In the genomic region with DNA sequence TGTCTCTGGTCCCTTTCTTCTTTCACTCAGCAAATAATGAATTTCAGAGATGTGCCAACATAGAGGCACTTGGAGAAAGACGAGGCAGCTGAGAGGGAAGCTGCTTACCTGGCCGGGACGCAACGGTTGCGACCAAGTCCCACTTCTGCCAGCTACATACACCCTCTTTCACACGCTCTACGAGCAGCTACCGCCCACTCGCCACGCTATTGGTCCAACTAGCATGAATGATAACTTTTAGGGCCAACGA, we compare ENCODE assay signal across 7 cellular contexts. TPM values are rescaled to one million over a fixed set of nuclear protein-coding genes. Genes with fewer than 3 reads are reported as not detected.
DNase-seq lines count a peak whose midpoint lies in the region; ATAC-seq and TF ChIP-seq lines count a peak whose summit lies in the region.

No MANE protein-coding gene starts in this region.

- H3K79me2 ChIP-seq in hepatocyte = peaks cover 41% of the 10 kb centered on the region

- no peaks in the 10 kb centered on the region for H3K27me3 ChIP-seq in hepatocyte

- H3K36me3 ChIP-seq in hepatocyte (replicated peaks; ENCODE audit: insufficient read depth, low read depth) = no peaks in the 10 kb centered on the region

- peak overlapping the region; percentile 21 for H2AFZ ChIP-seq in hepatocyte

- 1% methylated on average over 11 of the region's 11 CpGs for WGBS in hepatocyte (ENCODE audit: low lambda C conversion rate, missing lambda C conversion rate)

- no peaks in the 10 kb centered on the region for H3K9me2 ChIP-seq in hepatocyte (replicated peaks; ENCODE audit: insufficient read depth)

- CTCF ChIA-PET in T-cell (lab: Charles Lee) = interaction anchor here in 1 of 2 donors (0.6 to 1.9 kb wide), 13 partner anchors 20 to 1535 kb away, joined by 3 to 26 read pairs (median 4); a partner anchor contains a TSS

- H3K4me1 ChIP-seq in hepatocyte (ENCODE audit: insufficient read depth) = peaks cover 11% of the 10 kb centered on the region

- TF ChIP-seq CTCF in hepatocyte (IDR thresholded peaks at IDR 0.05; ENCODE audit: poor library complexity) = no peak

- no peaks in the 10 kb centered on the region for H3K9me3 Mint-ChIP-seq in T-cell
- no peaks in the 10 kb centered on the region for H3K9me3 Mint-ChIP-seq in stimulated activated naive CD8-positive, alpha-beta T cell treated with anti-CD3 and anti-CD28 coated beads, Interleukin-15, amount 100 ng/mL, for 72 hours

- H4K20me1 ChIP-seq in hepatocyte (ENCODE audit: insufficient read depth, poor library complexity, severe bottlenecking) = peaks cover 38% of the 10 kb centered on the region

- peak overlapping the region; percentile 81 for H3K4me2 ChIP-seq in hepatocyte

- ATAC-seq in GM19468 (IDR thresholded peaks at IDR 0.05; ENCODE audit: extremely low read depth, unreplicated experiment) (peak; percentile 51), T-cell (replicated peaks in 1 of 4) (no peak), HG02571 (IDR thresholded peaks at IDR 0.05; ENCODE audit: unreplicated experiment) (no peak), GM18517 (IDR thresholded peaks at IDR 0.05; ENCODE audit: unreplicated experiment) (no peak)
- ATAC-seq in stimulated activated naive CD8-positive, alpha-beta T cell treated with anti-CD3 and anti-CD28 coated beads, Interleukin-15, amount 100 ng/mL, for 72 hours = no peak

- peaks cover 3% of the 10 kb centered on the region for H3K36me3 Mint-ChIP-seq in T-cell

- POLR2A ChIA-PET in T-cell (lab: Charles Lee) = interaction anchor here (0.8 to 1.7 kb wide), 15 partner anchors 12 to 1984 kb away, joined by 3 to 30 read pairs (median 5); a partner anchor contains a TSS

- peak overlapping the region; percentile 78 to 87 (median 85) for H3K4me3 Mint-ChIP-seq in T-cell
- peak overlapping the region; percentile 89 to 97 for H3K4me3 Mint-ChIP-seq in stimulated activated naive CD8-positive, alpha-beta T cell treated with anti-CD3 and anti-CD28 coated beads, Interleukin-15, amount 100 ng/mL, for 72 hours

- H3K27ac ChIP-seq in hepatocyte = peak overlapping the region; percentile 15

- peak overlapping the region; percentile 8 for H3K4me3 ChIP-seq in hepatocyte

- no peaks in the 10 kb centered on the region for H3K27me3 Mint-ChIP-seq in T-cell
- no peaks in the 10 kb centered on the region for H3K27me3 Mint-ChIP-seq in stimulated activated naive CD8-positive, alpha-beta T cell treated with anti-CD3 and anti-CD28 coated beads, Interleukin-15, amount 100 ng/mL, for 72 hours

- peak overlapping the region; percentile 90 to 92 for H3K27ac Mint-ChIP-seq in T-cell
- H3K27ac Mint-ChIP-seq in stimulated activated naive CD8-positive, alpha-beta T cell treated with anti-CD3 and anti-CD28 coated beads, Interleukin-15, amount 100 ng/mL, for 72 hours = peak overlapping the region; percentile 88 to 98

- H3K4me1 Mint-ChIP-seq in T-cell = peaks cover 45 to 50% (median 47%) of the 10 kb centered on the region in 3 donors
- peaks cover 46% of the 10 kb centered on the region for H3K4me1 Mint-ChIP-seq in stimulated activated naive CD8-positive, alpha-beta T cell treated with anti-CD3 and anti-CD28 coated beads, Interleukin-15, amount 100 ng/mL, for 72 hours

- H3K9me3 ChIP-seq in hepatocyte (ENCODE audit: low read depth) = no peaks in the 10 kb centered on the region

- DNase-seq in T-cell = no peak
- no peak for DNase-seq in hepatocyte (ENCODE audit: low spot score)
- no peak for DNase-seq in stimulated activated naive CD8-positive, alpha-beta T cell treated with anti-CD3 and anti-CD28 coated beads, Interleukin-15, amount 100 ng/mL, for 72 hours
- DNase-seq in NK-92 treated with Interleukin-12 subunit alpha and Interleukin-12 subunit beta, amount 100 ng/mL, for 24 hours (lab: John Stamatoyannopoulos, UW) = no peak

RNA-seq across cellular contexts. Expression of a gene that starts 0.8 kb away (rescaled TPM):
- total RNA-seq in T-cell (10 to 100 TPM; 45.9 to 83.1 (median 77.0) TPM), hepatocyte (11.6 and 12.0 TPM in 2 replicates)
- 49.3 and 50.1 TPM in 2 replicates for polyA plus RNA-seq in hepatocyte

RNA-seq across cellular contexts. Expression of a gene that starts 21.2 kb away (rescaled TPM):
- total RNA-seq in T-cell (10 to 100 TPM; 56.3 to 75.3 (median 69.8) TPM), hepatocyte (44.5 and 59.7 TPM in 2 replicates)
- polyA plus RNA-seq in hepatocyte = 77.6 and 82.3 TPM in 2 replicates

RNA-seq across cellular contexts. Expression of a gene that starts 21.3 kb away (rescaled TPM):
- total RNA-seq in T-cell (10 to 100 TPM; 12.0 to 27.0 (median 20.7) TPM), hepatocyte (12.8 and 14.7 TPM in 2 replicates)
- polyA plus RNA-seq in hepatocyte = 25.2 and 25.9 TPM in 2 replicates

RNA-seq across cellular contexts. Expression of a gene that starts 22.7 kb away (rescaled TPM):
- total RNA-seq in T-cell (10 to 100 TPM in 4 of 5 donors, 1 to 10 TPM in 1; 8.4 to 21.5 (median 19.2) TPM), hepatocyte (5.8 and 8.4 TPM in 2 replicates)
- 15.0 and 16.8 TPM in 2 replicates for polyA plus RNA-seq in hepatocyte

RNA-seq across cellular contexts. Expression of a gene that starts 34.1 kb away (rescaled TPM):
- total RNA-seq in T-cell (100 to 1,000 TPM in 3 of 5 donors, 10 to 100 TPM in 2; 77.4 to 137 (median 123) TPM), hepatocyte (10.5 and 13.9 TPM in 2 replicates)
- 247 and 285 TPM in 2 replicates for polyA plus RNA-seq in hepatocyte
